Comparison of ENCODE assay signal across 8 cellular contexts in genomic region chr16:14911954-14912353, GRCh38. TPM values are rescaled to one million over a fixed set of nuclear protein-coding genes. Genes with fewer than 3 reads are reported as not detected.
DNase-seq lines count a peak whose midpoint lies in the region; ATAC-seq and TF ChIP-seq lines count a peak whose summit lies in the region.
"Not testable (repeated sequence)": the region's sequence is repeated elsewhere in the genome, so short reads cannot be mapped to it uniquely, and the experiment has no call there.

No MANE protein-coding gene starts in this region.

- intact Hi-C loops in mucosa of descending colon (cut with DNase I, micrococcal nuclease); transverse colon (cut with DNase I; ENCODE audit: low total_unique reads): not testable (repeated sequence)

- not testable (repeated sequence) for TF ChIP-seq CTCF in GM12864 (IDR thresholded peaks at IDR 0.05; ENCODE audit: low read depth, low read length, missing control alignments); SK-N-SH (IDR thresholded peaks at IDR 0.05); astrocyte of the cerebellum (IDR thresholded peaks at IDR 0.05; ENCODE audit: low read depth, low read length, missing control alignments); gastroesophageal sphincter (IDR thresholded peaks at IDR 0.05); mucosa of descending colon (IDR thresholded peaks at IDR 0.05); transverse colon (IDR thresholded peaks at IDR 0.05)

- H3K27ac ChIP-seq in SK-N-SH (ENCODE audit: low read depth in 2 of 2, low read length in 1 of 2) (peak overlapping the region in 1 of 2 experiments; percentile 32; a peak in 2 of 4 replicates), gastroesophageal sphincter (peak overlapping the region; percentile 36 to 86 (median 82)), transverse colon (peak overlapping the region; percentile 74 to 93 (median 84))

- not testable (repeated sequence) for H3K36me3 ChIP-seq in SK-N-SH (replicated peaks in 1 of 2; ENCODE audit: control insufficient read depth in 1 of 2, insufficient read depth in 2 of 2, low read length in 1 of 2); gastroesophageal sphincter; mucosa of descending colon (ENCODE audit: low read depth); transverse colon

- POLR2A ChIA-PET in SK-N-SH (lab: Yijun Ruan, JAX), result not testable (repeated sequence)

- not testable (repeated sequence) for H4K20me1 ChIP-seq in SK-N-SH (ENCODE audit: insufficient read depth)

- H3K79me2 ChIP-seq in SK-N-SH (ENCODE audit: insufficient read depth), result peaks cover 11% of the 10 kb centered on the region

- H3K36me3 Mint-ChIP-seq in activated CD8-positive, alpha-beta memory T cell treated with anti-CD3 and anti-CD28 coated beads, Interleukin-2, amount 10 ng/mL, durations not matched to agents 7 days and 5 days, result not testable (repeated sequence)

- 2% methylated on average over 16 of the region's 33 CpGs for WGBS in SK-N-SH (ENCODE audit: low lambda C conversion rate)
- WGBS in gastroesophageal sphincter (ENCODE audit: low coverage in 1 of 2), 2 donors, result 1% methylated on average over 15 of the region's 33 CpGs; no CpG with 5 or more reads in 1 of the 2 donors
- no CpG with 5 or more reads among the region's 33 CpGs for WGBS in transverse colon (ENCODE audit: low coverage in 1 of 2), 2 donors

- TF ChIP-seq POLR2A in gastroesophageal sphincter (IDR thresholded peaks at IDR 0.05); transverse colon (IDR thresholded peaks at IDR 0.05): not testable (repeated sequence)

- not testable (repeated sequence) for H3K9me3 ChIP-seq in SK-N-SH, gastroesophageal sphincter, mucosa of descending colon, transverse colon

- H3K4me3 Mint-ChIP-seq in activated CD8-positive, alpha-beta memory T cell treated with anti-CD3 and anti-CD28 coated beads, Interleukin-2, amount 10 ng/mL, durations not matched to agents 7 days and 5 days, result peak overlapping the region; percentile 63

- not testable (repeated sequence) for H3K9me2 ChIP-seq in SK-N-SH

- not testable (repeated sequence) for TF ChIP-seq RAD21 in SK-N-SH (IDR thresholded peaks at IDR 0.05; ENCODE audit: low read length)

- not testable (repeated sequence) for H3K4me1 Mint-ChIP-seq in activated CD8-positive, alpha-beta memory T cell treated with anti-CD3 and anti-CD28 coated beads, Interleukin-2, amount 10 ng/mL, durations not matched to agents 7 days and 5 days

- H3K4me1 ChIP-seq in SK-N-SH (ENCODE audit: control insufficient read depth in 1 of 2, insufficient read depth in 2 of 2, low read depth in 1 of 2, low read length in 1 of 2); gastroesophageal sphincter; mucosa of descending colon (ENCODE audit: low read depth); transverse colon: not testable (repeated sequence)

- not testable (repeated sequence) for H3K9me3 Mint-ChIP-seq in activated CD8-positive, alpha-beta memory T cell treated with anti-CD3 and anti-CD28 coated beads, Interleukin-2, amount 10 ng/mL, durations not matched to agents 7 days and 5 days (ENCODE audit: low read depth)

- peak overlapping the region; percentile 38 for H3K4me3 ChIP-seq in GM12864 (ENCODE audit: low read depth, low read length)
- peak overlapping the region; percentile 48 to 71 for H3K4me3 ChIP-seq in SK-N-SH (ENCODE audit: low read depth in 2 of 2, low read length in 1 of 2)
- H3K4me3 ChIP-seq in astrocyte of the cerebellum (ENCODE audit: low read depth, low read length), result peak overlapping the region; percentile 36
- peak overlapping the region; percentile 32 to 57 for H3K4me3 ChIP-seq in gastroesophageal sphincter
- peak overlapping the region; percentile 32 for H3K4me3 ChIP-seq in mucosa of descending colon
- peak overlapping the region in 3 of 4 donors; percentile 43 to 63 (median 59) for H3K4me3 ChIP-seq in transverse colon

- DNase-seq in GM12864 (ENCODE audit: low read depth); SK-N-SH; astrocyte of the cerebellum (ENCODE audit: low read depth): not testable (repeated sequence)
- peak; percentile 64 for DNase-seq in activated CD8-positive, alpha-beta memory T cell treated with anti-CD3 and anti-CD28 coated beads, Interleukin-2, amount 10 ng/mL, durations not matched to agents 7 days and 5 days
- DNase-seq in mucosa of descending colon, result peak; percentile 66 to 85 (median 85)
- DNase-seq in stimulated activated CD4-positive, alpha-beta T cell treated with anti-CD3 and anti-CD28 coated beads, Interleukin-1b, Interleukin-23, amount 100 ng/mL, for 48 hours, result peak; percentile 37
- peak; percentile 52 for DNase-seq in transverse colon

- not testable (repeated sequence) for H3K27me3 ChIP-seq in SK-N-SH (ENCODE audit: insufficient read depth); gastroesophageal sphincter; transverse colon

- not testable (repeated sequence) for H3K27ac Mint-ChIP-seq in activated CD8-positive, alpha-beta memory T cell treated with anti-CD3 and anti-CD28 coated beads, Interleukin-2, amount 10 ng/mL, durations not matched to agents 7 days and 5 days

- CTCF ChIA-PET in SK-N-SH (lab: Yijun Ruan, JAX); activated CD8-positive, alpha-beta memory T cell treated with anti-CD3 and anti-CD28 coated beads, Interleukin-2, amount 10 ng/mL, durations not matched to agents 7 days and 5 days (lab: Charles Lee): not testable (repeated sequence)

- not testable (repeated sequence) for ATAC-seq in activated CD8-positive, alpha-beta memory T cell treated with anti-CD3 and anti-CD28 coated beads, Interleukin-2, amount 10 ng/mL, durations not matched to agents 7 days and 5 days; gastroesophageal sphincter; mucosa of descending colon

- H2AFZ ChIP-seq in SK-N-SH (ENCODE audit: low read depth), result not testable (repeated sequence)

- H3F3A ChIP-seq in SK-N-SH (replicated peaks; ENCODE audit: insufficient read depth), result not testable (repeated sequence)

- H3K9ac ChIP-seq in SK-N-SH, result peak overlapping the region; percentile 81

- in situ Hi-C loops in astrocyte of the cerebellum (cut with HindIII; ENCODE audit: low sequenced_read_pairs); transverse colon (cut with MboI; ENCODE audit: low pct_ligation_motif_present in 1 of 4, low pct_unique_long_range_greater_than_20kb in 1 of 4, low sequenced_read_pairs in 3 of 4): not testable (repeated sequence)

- H3K27me3 Mint-ChIP-seq in activated CD8-positive, alpha-beta memory T cell treated with anti-CD3 and anti-CD28 coated beads, Interleukin-2, amount 10 ng/mL, durations not matched to agents 7 days and 5 days, result not testable (repeated sequence)

- TF ChIP-seq EP300 in SK-N-SH (IDR thresholded peaks at IDR 0.05; ENCODE audit: borderline replicate concordance in 1 of 2, low read depth in 1 of 2, low read length in 1 of 2); gastroesophageal sphincter (IDR thresholded peaks at IDR 0.05); transverse colon (IDR thresholded peaks at IDR 0.05; ENCODE audit: low read depth): not testable (repeated sequence)

- H3K4me2 ChIP-seq in SK-N-SH, result peak overlapping the region; percentile 71

RNA-seq across cellular contexts. Expression of gene NPIPA1, which starts 25.3 kb away (rescaled TPM):
- 66.7 and 75.7 TPM in 2 replicates for polyA plus RNA-seq in SK-N-SH (2012; rRNA removed)
- polyA plus RNA-seq in SK-N-SH (2012; cell fraction: cytosol; rRNA removed), result 45.6 and 48.0 TPM in 2 replicates
- polyA plus RNA-seq in SK-N-SH (2012; cell fraction: nucleus; rRNA removed), result 149 and 308 TPM in 2 replicates
- total RNA-seq in activated CD8-positive, alpha-beta memory T cell treated with anti-CD3 and anti-CD28 coated beads, Interleukin-2, amount 10 ng/mL, durations not matched to agents 7 days and 5 days, result 100 to 1,000 TPM; 109 to 133 TPM
- total RNA-seq in gastroesophageal sphincter (100 to 1,000 TPM in 2 of 4 donors, 10 to 100 TPM in 2; 54.0 to 103 (median 93.4) TPM), mucosa of descending colon (100 to 1,000 TPM in 1 of 3 donors, 10 to 100 TPM in 2; 61.6 to 149 (median 96.3) TPM), transverse colon (100 to 1,000 TPM in 1 of 4 donors, 10 to 100 TPM in 3; 47.8 to 115 (median 73.7) TPM)
